ENCODE assay signal across 13 cellular contexts in genomic region chr15:35168464-35168863, GRCh38.
A peak's percentile ranks its signal among the peaks of the same experiment; 100 is the strongest.
DNase-seq lines count a peak whose midpoint lies in the region; ATAC-seq, FAIRE-seq and TF ChIP-seq lines count a peak whose summit lies in the region.
"Had no signal": no experiment of that assay in that cellular context is flagged by ENCODE, and none has a peak within 500 bp of the region (broad histone marks: within the 10 kb centered on the region; RNA-seq: fewer than 3 reads in every experiment).

No MANE protein-coding gene starts in this region.

- H3K9me3 ChIP-seq in uterus: no peaks in the 10 kb centered on the region

- intact Hi-C loops in uterus (cut with DNase I; ENCODE audit: low total_unique reads): no loop called here

- DNase-seq in H54 (ENCODE audit: insufficient read length, low spot score) (no peak), fibroblast of villous mesenchyme (ENCODE audit: low read depth) (peak; percentile 61), uterus (no peak), germinal center (ENCODE audit: low spot score) (no peak), NCI-H128 (lab: John Stamatoyannopoulos, UW; ENCODE audit: unreplicated experiment) (no peak)
- DNase-seq: activated CD4-positive, alpha-beta T cell treated with anti-CD3 and anti-CD28 coated beads, Interleukin-2, amount 10 ng/mL, durations not matched to agents 7 days and 5 days; activated naive CD4-positive, alpha-beta T cell; DMS79 treated with DMSO at 0.1 percent for 48 hours; MV-4-11; NCI-H526; nucleus accumbens had no signal

- FAIRE-seq in H54 (lab: Jason Lieb, UNC): peak; percentile 69

- TF ChIP-seq POLR2A in H54 (IDR thresholded peaks at IDR 0.05; ENCODE audit: low read depth, low read length): no peak
- no peak for TF ChIP-seq POLR2A in uterus (IDR thresholded peaks at IDR 0.05)

- H3K4me1 ChIP-seq in uterus: no peaks in the 10 kb centered on the region

- ATAC-seq in SK-N-SH treated with all-trans-retinoic acid at 6 μM for 48 hours (peak; percentile 92), GM21447 (IDR thresholded peaks at IDR 0.05; ENCODE audit: unreplicated experiment) (no peak)

- TF ChIP-seq CTCF in fibroblast of villous mesenchyme (IDR thresholded peaks at IDR 0.05; ENCODE audit: insufficient read depth, low read depth, low read length) (no peak), uterus (IDR thresholded peaks at IDR 0.05) (no peak)

- peak overlapping the region; percentile 67 to 72 for H3K27ac ChIP-seq in uterus

- H3K4me3 ChIP-seq in fibroblast of villous mesenchyme (ENCODE audit: low read depth, low read length): no peak overlapping the region
- no peak overlapping the region for H3K4me3 ChIP-seq in uterus

- no peaks in the 10 kb centered on the region for H3K36me3 ChIP-seq in uterus

- H3K27me3 ChIP-seq in uterus: no peaks in the 10 kb centered on the region

TF ChIP-seq in SK-N-SH treated with all-trans-retinoic acid at 6 μM for 48 hours, 23 proteins besides CTCF, POLR2A, EP300 and RAD21:
- TF ChIP-seq CREB5 (CRISPR knock-in tag; IDR thresholded peaks at IDR 0.05; ENCODE audit: low read depth) (no peak), ISL1 (CRISPR knock-in tag; IDR thresholded peaks at IDR 0.05) (peak; percentile 32; the same call in 1 of the 2 replicates)
